8 cellular contexts compared by ENCODE assay signal in the genomic region with DNA sequence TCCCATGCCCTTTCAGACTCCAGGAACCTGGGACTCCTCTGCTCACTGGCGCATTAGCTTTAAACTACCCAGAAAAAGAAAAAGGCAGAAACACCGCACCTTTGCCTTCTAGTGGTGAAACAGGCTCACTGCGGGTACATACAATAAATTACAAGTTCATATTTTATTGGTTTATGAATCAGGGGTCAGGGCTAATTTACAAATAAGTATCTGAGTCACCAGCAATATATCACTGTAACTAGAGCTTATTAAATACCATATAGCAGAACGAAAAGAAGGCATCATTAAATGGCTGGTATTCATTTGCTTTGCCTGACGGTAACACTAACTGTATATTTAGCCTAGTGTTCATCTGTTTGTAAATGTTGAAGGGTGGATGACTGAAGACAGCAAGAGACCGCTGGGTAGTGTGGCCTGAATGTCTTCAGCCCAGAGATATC. TPM values are rescaled to one million over a fixed set of nuclear protein-coding genes. Genes with fewer than 3 reads are reported as not detected.
DNase-seq lines count a peak whose midpoint lies in the region; ATAC-seq lines count a peak whose summit lies in the region.

No MANE protein-coding gene starts in this region.

- no peak for DNase-seq in activated CD4-positive, CD25-positive, alpha-beta regulatory T cell (lab: John Stamatoyannopoulos, UW)
- DNase-seq in KBM-7 (peak; percentile 60), SHP77 treated with DMSO at 0.1 percent for 48 hours (lab: John Stamatoyannopoulos, UW) (peak; percentile 27), dermis blood vessel endothelial cell (peak; percentile 69), myocyte (ENCODE audit: low read depth) (peak; percentile 22), H4 (ENCODE audit: low spot score) (no peak)

- in situ Hi-C loops in KBM-7 (cut with MboI; ENCODE audit: low pct_unique_long_range_greater_than_20kb, low sequenced_read_pairs) = no loop called here

- ATAC-seq in activated CD4-positive, CD25-positive, alpha-beta regulatory T cell treated with anti-CD3 and anti-CD28 coated beads, Interleukin-2, amount 50 U/mL, for 24 hours = peak; percentile 41 to 67
- ATAC-seq in HG03045 (IDR thresholded peaks at IDR 0.05; ENCODE audit: unreplicated experiment) = no peak

RNA-seq across cellular contexts. Expression of a gene that starts 26.9 kb away (rescaled TPM):
- total RNA-seq in dermis blood vessel endothelial cell (5.8 and 7.7 TPM in 2 replicates), myocyte (1.7 and 2.9 TPM in 2 replicates)
- 4.2 TPM for polyA plus RNA-seq in myocyte (2012)
- 4.8 and 5.9 TPM in 2 replicates for total RNA-seq in H4 (2014; rRNA removed; shearing (Covaris generic))

Comparison
In these comparisons a context has a peak if more than half of its experiments do, and no peak if none do; other contexts are left out.
1. DNase-seq: peak in KBM-7 (single experiment), SHP77 treated with DMSO at 0.1 percent for 48 hours (single experiment), dermis blood vessel endothelial cell (single experiment) and myocyte (single experiment); none in activated CD4-positive, CD25-positive, alpha-beta regulatory T cell (0 of 4) and H4 (single experiment).